Comparison of ENCODE assay signal across 8 cellular contexts in the genomic region with DNA sequence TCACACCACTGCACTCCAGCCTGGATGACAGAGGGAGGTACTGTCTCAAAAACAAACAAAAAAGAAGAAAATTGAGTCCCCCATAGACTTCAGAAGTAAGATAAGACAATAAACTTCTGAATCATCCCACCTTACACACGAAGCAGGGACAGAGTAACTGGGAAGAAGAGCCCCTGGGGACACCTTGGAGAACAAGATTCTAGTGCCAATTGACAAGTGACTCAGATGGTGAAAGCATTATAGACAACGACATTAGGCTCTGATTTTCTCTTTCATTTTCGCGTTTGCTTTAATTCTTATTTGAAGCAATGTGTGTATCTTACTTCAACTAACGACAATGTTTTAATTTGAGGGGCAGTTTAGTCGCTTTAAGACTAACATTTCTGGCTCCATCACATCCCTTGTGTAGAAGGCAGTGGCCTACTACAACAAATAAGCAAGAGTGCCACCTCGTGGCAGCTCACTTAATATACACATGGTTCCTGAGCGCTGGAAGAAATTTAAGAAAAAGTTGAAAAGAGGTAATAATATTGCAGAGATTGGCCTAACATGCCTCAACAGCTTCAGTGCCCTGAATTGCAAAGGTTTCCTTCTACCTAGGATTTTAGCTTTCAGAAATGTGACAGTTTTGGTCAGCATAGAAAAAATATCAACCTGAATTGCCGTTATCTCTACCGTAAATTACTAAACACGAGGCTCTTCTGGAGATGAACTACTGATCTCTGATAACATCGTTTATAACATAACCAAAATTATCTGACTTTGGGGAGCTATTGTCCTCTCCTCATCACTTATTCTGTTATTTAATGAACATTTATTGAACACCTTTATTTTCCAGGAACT. TPM values are rescaled to one million over a fixed set of nuclear protein-coding genes. Genes with fewer than 3 reads are reported as not detected.
DNase-seq lines count a peak whose midpoint lies in the region; ATAC-seq and TF ChIP-seq lines count a peak whose summit lies in the region.

No MANE protein-coding gene starts in this region.

- no peaks in the 10 kb centered on the region for H3K36me3 ChIP-seq in CD4-positive, alpha-beta memory T cell (ENCODE audit: insufficient read depth, low read length)

- no peaks in the 10 kb centered on the region for H3K9me3 ChIP-seq in CD4-positive, alpha-beta memory T cell (ENCODE audit: control insufficient read depth in 1 of 2, low read length in 2 of 2)

- H3K4me3 ChIP-seq in CD4-positive, alpha-beta memory T cell (ENCODE audit: low read length in 2 of 2) = no peak overlapping the region
- H3K4me3 ChIP-seq in epithelial cell of esophagus (ENCODE audit: low read length) = no peak overlapping the region

- H3K4me1 ChIP-seq in CD4-positive, alpha-beta memory T cell (ENCODE audit: insufficient read depth, low read length) = no peaks in the 10 kb centered on the region

- peaks cover 0 to 2% (median 1%) of the 10 kb centered on the region in 4 donors for H3K4me1 Mint-ChIP-seq in CD4-positive, alpha-beta memory T cell
- no peaks in the 10 kb centered on the region for H3K4me1 Mint-ChIP-seq in activated CD8-positive, alpha-beta memory T cell treated with anti-CD3 and anti-CD28 coated beads, Interleukin-2, amount 10 ng/mL, durations not matched to agents 7 days and 5 days
- no peaks in the 10 kb centered on the region for H3K4me1 Mint-ChIP-seq in naive B cell

- peaks cover 26 to 38% of the 10 kb centered on the region in 2 donors for H3K27me3 Mint-ChIP-seq in CD4-positive, alpha-beta memory T cell
- peaks cover 41% of the 10 kb centered on the region for H3K27me3 Mint-ChIP-seq in activated CD8-positive, alpha-beta memory T cell treated with anti-CD3 and anti-CD28 coated beads, Interleukin-2, amount 10 ng/mL, durations not matched to agents 7 days and 5 days
- peaks cover 44 to 46% (median 46%) of the 10 kb centered on the region in 3 donors for H3K27me3 Mint-ChIP-seq in naive B cell

- H3K4me3 Mint-ChIP-seq in CD4-positive, alpha-beta memory T cell = peak overlapping the region in 1 of 8 donors; percentile 29
- no peak overlapping the region for H3K4me3 Mint-ChIP-seq in activated CD8-positive, alpha-beta memory T cell treated with anti-CD3 and anti-CD28 coated beads, Interleukin-2, amount 10 ng/mL, durations not matched to agents 7 days and 5 days
- no peak overlapping the region for H3K4me3 Mint-ChIP-seq in naive B cell

- no peaks in the 10 kb centered on the region for H3K9me3 Mint-ChIP-seq in CD4-positive, alpha-beta memory T cell
- no peaks in the 10 kb centered on the region for H3K9me3 Mint-ChIP-seq in activated CD8-positive, alpha-beta memory T cell treated with anti-CD3 and anti-CD28 coated beads, Interleukin-2, amount 10 ng/mL, durations not matched to agents 7 days and 5 days (ENCODE audit: low read depth)
- no peaks in the 10 kb centered on the region for H3K9me3 Mint-ChIP-seq in naive B cell

- ATAC-seq in GM19351 (IDR thresholded peaks at IDR 0.05; ENCODE audit: unreplicated experiment) = peak; percentile 92
- peak; percentile 83 for ATAC-seq in HG03565 (IDR thresholded peaks at IDR 0.05; ENCODE audit: unreplicated experiment)
- peak; percentile 82 for ATAC-seq in activated CD8-positive, alpha-beta memory T cell treated with anti-CD3 and anti-CD28 coated beads, Interleukin-2, amount 10 ng/mL, durations not matched to agents 7 days and 5 days
- peak; percentile 27 to 51 for ATAC-seq in naive B cell (ENCODE audit: low read depth in 2 of 2)
- peak; percentile 84 for ATAC-seq in stimulated activated naive CD8-positive, alpha-beta T cell treated with anti-CD3 and anti-CD28 coated beads, Interleukin-15, Interleukin-2, amounts not matched to agents 100 U/mL and 50 U/mL, for 24 hours

- DNase-seq in CD4-positive, alpha-beta memory T cell = peak; percentile 35 to 48 (median 39)
- DNase-seq in NOMO-1 (lab: John Stamatoyannopoulos, UW; ENCODE audit: unreplicated experiment in 2 of 2) (peak; percentile 60 to 70), epithelial cell of esophagus (ENCODE audit: low read depth) (peak; percentile 68), naive B cell (peak; percentile 40)
- peak; percentile 72 for DNase-seq in activated CD8-positive, alpha-beta memory T cell treated with anti-CD3 and anti-CD28 coated beads, Interleukin-2, amount 10 ng/mL, durations not matched to agents 7 days and 5 days
- DNase-seq in stimulated activated naive CD8-positive, alpha-beta T cell treated with anti-CD3 and anti-CD28 coated beads, Interleukin-15, Interleukin-2, amounts not matched to agents 100 U/mL and 50 U/mL, for 24 hours = peak; percentile 67

- intact Hi-C loops in CD4-positive, alpha-beta memory T cell (cut with micrococcal nuclease) = loop anchor here (1.0 to 10.0 kb wide), 4 partner anchors 37 to 1758 kb away; a partner anchor contains a TSS

- CTCF ChIA-PET in CD4-positive, alpha-beta memory T cell (lab: Charles Lee; ENCODE audit: partially characterized antibody) = interaction anchor here (0.6 to 4.4 kb wide), 11 partner anchors 10 to 1919 kb away, joined by 3 to 32 read pairs (median 5); no protein-coding TSS in a partner anchor
- CTCF ChIA-PET in activated CD8-positive, alpha-beta memory T cell treated with anti-CD3 and anti-CD28 coated beads, Interleukin-2, amount 10 ng/mL, durations not matched to agents 7 days and 5 days (lab: Charles Lee) = interaction anchor here (0.7 to 2.3 kb wide), 10 partner anchors 10 to 735 kb away, joined by 3 to 18 read pairs (median 4); a partner anchor contains a TSS

- POLR2A ChIA-PET in CD4-positive, alpha-beta memory T cell (lab: Charles Lee; ENCODE audit: partially characterized antibody) = no interaction called here

- H3K27me3 ChIP-seq in CD4-positive, alpha-beta memory T cell (ENCODE audit: insufficient read depth, low read length) = peaks cover 4% of the 10 kb centered on the region

- no peak overlapping the region for H3K27ac ChIP-seq in CD4-positive, alpha-beta memory T cell (ENCODE audit: low read depth, low read length)

- H3K36me3 Mint-ChIP-seq in CD4-positive, alpha-beta memory T cell = no peaks in the 10 kb centered on the region
- no peaks in the 10 kb centered on the region for H3K36me3 Mint-ChIP-seq in activated CD8-positive, alpha-beta memory T cell treated with anti-CD3 and anti-CD28 coated beads, Interleukin-2, amount 10 ng/mL, durations not matched to agents 7 days and 5 days
- no peaks in the 10 kb centered on the region for H3K36me3 Mint-ChIP-seq in naive B cell

- TF ChIP-seq CTCF in epithelial cell of esophagus (IDR thresholded peaks at IDR 0.05; ENCODE audit: insufficient read depth, low read depth, low read length, missing control alignments) = peak; percentile 76

- H3K27ac Mint-ChIP-seq in CD4-positive, alpha-beta memory T cell = no peak overlapping the region
- no peak overlapping the region for H3K27ac Mint-ChIP-seq in activated CD8-positive, alpha-beta memory T cell treated with anti-CD3 and anti-CD28 coated beads, Interleukin-2, amount 10 ng/mL, durations not matched to agents 7 days and 5 days
- no peak overlapping the region for H3K27ac Mint-ChIP-seq in naive B cell

RNA-seq across cellular contexts. Expression of a gene that starts 36.7 kb away (rescaled TPM):
- 10 to 100 TPM; 36.6 to 37.9 TPM for total RNA-seq in CD4-positive, alpha-beta memory T cell
- polyA plus RNA-seq in CD4-positive, alpha-beta memory T cell = 10 to 100 TPM; 23.0 to 32.3 TPM
- total RNA-seq in activated CD8-positive, alpha-beta memory T cell treated with anti-CD3 and anti-CD28 coated beads, Interleukin-2, amount 10 ng/mL, durations not matched to agents 7 days and 5 days = 10 to 100 TPM; 60.1 to 92.5 TPM
- 10 to 100 TPM; 20.6 to 44.6 (median 28.0) TPM for polyA plus RNA-seq in naive B cell (ENCODE audit: low read depth in 6 of 6)

Comparison
In these comparisons a context has a peak if more than half of its experiments do, and no peak if none do; other contexts are left out.
1. ATAC-seq: peak in every context shown above with its lines; median percentile 92 in GM19351; 84 in stimulated activated naive CD8-positive, alpha-beta T cell treated with anti-CD3 and anti-CD28 coated beads, Interleukin-15, Interleukin-2, amounts not matched to agents 100 U/mL and 50 U/mL, for 24 hours; 83 in HG03565; 82 in activated CD8-positive, alpha-beta memory T cell treated with anti-CD3 and anti-CD28 coated beads, Interleukin-2, amount 10 ng/mL, durations not matched to agents 7 days and 5 days; 39 in naive B cell.